Comparison of ENCODE assay signal across 8 cellular contexts in genomic region chr1:15128520-15129313, GRCh38. TPM values are rescaled to one million over a fixed set of nuclear protein-coding genes. Genes with fewer than 3 reads are reported as not detected.
DNase-seq lines count a peak whose midpoint lies in the region; ATAC-seq and TF ChIP-seq lines count a peak whose summit lies in the region.

No MANE protein-coding gene starts in this region.

- CTCF ChIA-PET in activated CD4-positive, alpha-beta T cell treated with anti-CD3 and anti-CD28 coated beads, Interleukin-2, amount 10 ng/mL, durations not matched to agents 7 days and 5 days (lab: Charles Lee): interaction anchor here (0.8 to 1.8 kb wide), 13 partner anchors 8 to 336 kb away, joined by 3 to 7 read pairs (median 3); no protein-coding TSS in a partner anchor

- POLR2A ChIA-PET in activated CD4-positive, alpha-beta T cell treated with anti-CD3 and anti-CD28 coated beads, Interleukin-2, amount 10 ng/mL, durations not matched to agents 7 days and 5 days (lab: Charles Lee): interaction anchor here (0.6 kb wide), 1 partner anchor 17 kb away, joined by 3 read pairs; no protein-coding TSS in a partner anchor

- H3K36me3 Mint-ChIP-seq in activated CD4-positive, alpha-beta T cell treated with anti-CD3 and anti-CD28 coated beads, Interleukin-2, amount 10 ng/mL, durations not matched to agents 7 days and 5 days (ENCODE audit: low read depth): no peaks in the 10 kb centered on the region

- no peaks in the 10 kb centered on the region for H3K36me3 ChIP-seq in lower lobe of right lung

- H3K9me3 Mint-ChIP-seq in activated CD4-positive, alpha-beta T cell treated with anti-CD3 and anti-CD28 coated beads, Interleukin-2, amount 10 ng/mL, durations not matched to agents 7 days and 5 days: no peaks in the 10 kb centered on the region

- ATAC-seq in HG02798 (IDR thresholded peaks at IDR 0.05; ENCODE audit: poor library complexity, unreplicated experiment) (peak; percentile 58), lower lobe of right lung (peak; percentile 92 to 96), GM19463 (IDR thresholded peaks at IDR 0.05; ENCODE audit: unreplicated experiment) (no peak)

- H3K4me3 Mint-ChIP-seq in activated CD4-positive, alpha-beta T cell treated with anti-CD3 and anti-CD28 coated beads, Interleukin-2, amount 10 ng/mL, durations not matched to agents 7 days and 5 days: no peak overlapping the region

- intact Hi-C loops in lower lobe of right lung (cut with DNase I): loop anchor here (10.0 kb wide), 2 partner anchors 146 to 176 kb away; no protein-coding TSS in a partner anchor

- H3K4me1 ChIP-seq in lower lobe of right lung: no peaks in the 10 kb centered on the region

- TF ChIP-seq CTCF in coronary artery (IDR thresholded peaks at IDR 0.05) (peak; percentile 80), lower lobe of right lung (IDR thresholded peaks at IDR 0.05) (peak; percentile 92)

- no peaks in the 10 kb centered on the region for H3K9me3 ChIP-seq in lower lobe of right lung

- peak; percentile 30 for DNase-seq in DMS53 treated with DMSO at 0.1 percent for 48 hours (lab: John Stamatoyannopoulos, UW; ENCODE audit: unreplicated experiment)
- peak; percentile 61 to 82 for DNase-seq in NCI-H526 (lab: John Stamatoyannopoulos, UW)
- DNase-seq in activated CD4-positive, alpha-beta T cell treated with anti-CD3 and anti-CD28 coated beads, Interleukin-2, amount 10 ng/mL, durations not matched to agents 7 days and 5 days: peak; percentile 72
- peak; percentile 79 for DNase-seq in coronary artery (ENCODE audit: low spot score)
- peak; percentile 79 for DNase-seq in lower lobe of right lung
- DNase-seq in stimulated activated CD8-positive, alpha-beta memory T cell treated with anti-CD3 and anti-CD28 coated beads, Interleukin-12 subunit alpha, Interleukin-12 subunit beta, amount 100 ng/mL, for 4 hours (ENCODE audit: low read depth): peak; percentile 37

- H3K4me3 ChIP-seq in coronary artery: no peak overlapping the region
- no peak overlapping the region for H3K4me3 ChIP-seq in lower lobe of right lung

- H3K27me3 ChIP-seq in lower lobe of right lung (ENCODE audit: low read depth): no peaks in the 10 kb centered on the region

- H3K4me1 Mint-ChIP-seq in activated CD4-positive, alpha-beta T cell treated with anti-CD3 and anti-CD28 coated beads, Interleukin-2, amount 10 ng/mL, durations not matched to agents 7 days and 5 days: no peaks in the 10 kb centered on the region

- no peak overlapping the region for H3K27ac Mint-ChIP-seq in activated CD4-positive, alpha-beta T cell treated with anti-CD3 and anti-CD28 coated beads, Interleukin-2, amount 10 ng/mL, durations not matched to agents 7 days and 5 days

- peaks cover 15% of the 10 kb centered on the region for H3K27me3 Mint-ChIP-seq in activated CD4-positive, alpha-beta T cell treated with anti-CD3 and anti-CD28 coated beads, Interleukin-2, amount 10 ng/mL, durations not matched to agents 7 days and 5 days

- H3K27ac ChIP-seq in coronary artery: no peak overlapping the region
- H3K27ac ChIP-seq in lower lobe of right lung: no peak overlapping the region

RNA-seq across cellular contexts. Expression of gene TMEM51, which starts 24.8 kb away (rescaled TPM):
- not detected for total RNA-seq in activated CD4-positive, alpha-beta T cell treated with anti-CD3 and anti-CD28 coated beads, Interleukin-2, amount 10 ng/mL, durations not matched to agents 7 days and 5 days
- 18.4 TPM for total RNA-seq in lower lobe of right lung

Comparison
In these comparisons a context has a peak if more than half of its experiments do, and no peak if none do; other contexts are left out.
1. RNA of gene TMEM51, which starts 24.8 kb away (total RNA-seq): 18.4 TPM in lower lobe of right lung (single experiment); not detected in activated CD4-positive, alpha-beta T cell treated with anti-CD3 and anti-CD28 coated beads, Interleukin-2, amount 10 ng/mL, durations not matched to agents 7 days and 5 days; every median in the first group is over 10 times any median in the second.
2. Peak in every context shown above with its lines, with median percentiles within 50 percentile points of each other: DNase-seq.